Comparison of ENCODE assay signal across 14 cellular contexts in the genomic region with DNA sequence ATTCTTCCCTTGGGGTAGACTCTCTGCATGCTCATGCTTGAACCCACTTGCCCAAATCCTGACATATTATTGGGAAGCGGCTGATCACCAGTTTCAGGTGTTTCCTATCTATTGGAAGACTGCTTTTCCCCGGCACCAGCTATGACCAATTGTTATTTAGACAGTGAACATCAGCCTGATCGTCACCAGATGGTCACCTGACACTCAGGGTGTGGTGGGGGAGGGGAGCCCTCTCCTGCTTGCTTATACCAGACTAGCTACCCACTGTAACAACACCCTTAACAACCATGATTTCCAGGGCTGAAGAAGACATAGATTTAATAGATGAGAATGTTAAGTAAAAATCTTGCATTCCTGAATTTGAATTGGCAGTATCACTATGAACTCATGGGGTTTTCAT. TPM values are rescaled to one million over a fixed set of nuclear protein-coding genes. Genes with fewer than 3 reads are reported as not detected.
A peak's percentile ranks its signal among the peaks of the same experiment; 100 is the strongest.
DNase-seq lines count a peak whose midpoint lies in the region; ATAC-seq, FAIRE-seq and TF ChIP-seq lines count a peak whose summit lies in the region.
"Had no signal": no experiment of that assay in that cellular context is flagged by ENCODE, and none has a peak within 500 bp of the region (broad histone marks: within the 10 kb centered on the region; RNA-seq: fewer than 3 reads in every experiment).

No MANE protein-coding gene starts in this region.

- no peaks in the 10 kb centered on the region for H3K9me1 ChIP-seq in K562 (ENCODE audit: control insufficient read depth, insufficient read depth, low read length)

- BruUV-seq in K562 (replicated peaks; lab: Mats Ljungman, UMichigan) = no TSS peak

- H3K4me1 ChIP-seq in K562 (replicated peaks in 1 of 2; ENCODE audit: control insufficient read depth in 2 of 2, insufficient read depth in 2 of 2, low read length in 2 of 2) = no peaks in the 10 kb centered on the region
- H3K4me1 ChIP-seq in neural progenitor cell = no peaks in the 10 kb centered on the region
- H3K4me1 ChIP-seq: BLaER1, Caco-2 had no signal

- H3K9me3 ChIP-seq in K562 (replicated peaks; ENCODE audit: control insufficient read depth, insufficient read depth, low read depth, low read length) = no peaks in the 10 kb centered on the region
- H3K9me3 ChIP-seq in neural progenitor cell (ENCODE audit: low read depth) = no peaks in the 10 kb centered on the region
- H3K9me3 ChIP-seq: BLaER1, Caco-2 had no signal

- WGBS in K562 (ENCODE audit: insufficient coverage, low coverage, missing lambda C conversion rate) = 2% methylated on average over 3 of the region's 3 CpGs

- H3K27me3 Mint-ChIP-seq in neural progenitor cell (ENCODE audit: insufficient read depth, low read depth) = no peaks in the 10 kb centered on the region

- in situ Hi-C loops in K562 (cut with MboI) = no loop called here

- TF ChIP-seq EP300 in K562 (IDR thresholded peaks at IDR 0.05; ENCODE audit: low read length) = no peak

- H2AFZ ChIP-seq in K562 (ENCODE audit: low read depth, low read length) = no peak overlapping the region
- H2AFZ ChIP-seq in neural progenitor cell (replicated peaks) = peak overlapping the region; percentile 31

- H3K4me3 ChIP-seq in K562 (no peak overlapping the region), neural progenitor cell (no peak overlapping the region)
- H3K4me3 ChIP-seq: BLaER1 had no signal

- H3K27ac ChIP-seq in K562 (ENCODE audit: extremely low read depth, low read depth, low read length) (no peak overlapping the region), neural progenitor cell (no peak overlapping the region)
- H3K27ac ChIP-seq: 22Rv1, BLaER1 had no signal

- no peak for TF ChIP-seq POLR2A in K562 (conservative IDR thresholded peaks at IDR 0.05)

- H3F3A ChIP-seq in neural progenitor cell (ENCODE audit: low read depth) = no peaks in the 10 kb centered on the region

- H3K4me2 ChIP-seq in K562 (ENCODE audit: insufficient read depth, low read length) (no peak overlapping the region; the same call in 1 of the 2 replicates), neural progenitor cell (no peak overlapping the region)
- H3K4me2 ChIP-seq: BLaER1 had no signal

- H3K79me2 ChIP-seq in K562 (ENCODE audit: control insufficient read depth, insufficient read depth, low read length) (no peaks in the 10 kb centered on the region), neural progenitor cell (ENCODE audit: low read depth) (no peaks in the 10 kb centered on the region)

- H3K27ac Mint-ChIP-seq in neural progenitor cell = no peak overlapping the region
- H3K27ac Mint-ChIP-seq: CD8-positive, alpha-beta memory T cell had no signal

- POLR2A ChIA-PET in K562 (lab: Yijun Ruan, JAX) = interaction anchor here (0.8 kb wide), 1 partner anchor 1582 kb away, joined by 3 read pairs; no protein-coding TSS in a partner anchor

- TF ChIP-seq CTCF in K562 (IDR thresholded peaks at IDR 0.05 in 2 of 3, conservative IDR thresholded peaks at IDR 0.05 in 1 of 3; ENCODE audit: insufficient read depth in 2 of 3, low read depth in 1 of 3, low read length in 3 of 3) = no peak
- TF ChIP-seq CTCF in neural progenitor cell (IDR thresholded peaks at IDR 0.05) = no peak

- intact Hi-C loops in K562 (cut with micrococcal nuclease) = no loop called here

- no peaks in the 10 kb centered on the region for H3K9me3 Mint-ChIP-seq in neural progenitor cell
- H3K9me3 Mint-ChIP-seq: CD8-positive, alpha-beta memory T cell; H9 had no signal

- DNase-seq in NCI-H748 (lab: John Stamatoyannopoulos, UW; ENCODE audit: unreplicated experiment) = peak; percentile 21
- no peak for DNase-seq in NCI-H748 treated with DMSO at 0.1 percent for 48 hours (lab: John Stamatoyannopoulos, UW)
- DNase-seq in NCI-H2171 (lab: John Stamatoyannopoulos, UW) = peak; percentile 6
- peak in 1 of 4 experiments; percentile 10 for DNase-seq in K562 (ENCODE audit: extremely low read depth in 1 of 4, low spot score in 3 of 4)
- no peak for DNase-seq in neural progenitor cell (ENCODE audit: low spot score)
- DNase-seq in activated CD8-positive, alpha-beta memory T cell treated with anti-CD3 and anti-CD28 coated beads for 24 hours = no peak
- no peak for DNase-seq in GDM1 (lab: John Stamatoyannopoulos, UW)
- DNase-seq: Caco-2; CD8-positive, alpha-beta memory T cell; DND-41; H9 had no signal

- no peaks in the 10 kb centered on the region for H4K20me1 ChIP-seq in K562 (replicated peaks; ENCODE audit: control insufficient read depth, insufficient read depth, low read length)
- no peaks in the 10 kb centered on the region for H4K20me1 ChIP-seq in neural progenitor cell (ENCODE audit: low read depth)
- H4K20me1 ChIP-seq: BLaER1 had no signal

- H3K4me1 Mint-ChIP-seq in neural progenitor cell = peaks cover 3% of the 10 kb centered on the region
- H3K4me1 Mint-ChIP-seq: CD8-positive, alpha-beta memory T cell had no signal

- no peak overlapping the region for H3K4me3 Mint-ChIP-seq in neural progenitor cell
- H3K4me3 Mint-ChIP-seq: CD8-positive, alpha-beta memory T cell; H9 had no signal

- H3K36me3 Mint-ChIP-seq in neural progenitor cell = no peaks in the 10 kb centered on the region
- H3K36me3 Mint-ChIP-seq: CD8-positive, alpha-beta memory T cell had no signal

- H3K27me3 ChIP-seq in K562 (ENCODE audit: control insufficient read depth in 2 of 2, insufficient read depth in 2 of 2, low read length in 2 of 2) = no peaks in the 10 kb centered on the region; a peak in 2 of 5 replicates
- H3K27me3 ChIP-seq in neural progenitor cell = no peaks in the 10 kb centered on the region
- H3K27me3 ChIP-seq: BLaER1 had no signal

- H3K36me3 ChIP-seq in K562 (ENCODE audit: control insufficient read depth, insufficient read depth, low read length) (no peaks in the 10 kb centered on the region), neural progenitor cell (no peaks in the 10 kb centered on the region)
- H3K36me3 ChIP-seq: BLaER1 had no signal

- CTCF ChIA-PET in K562 (lab: Yijun Ruan, JAX; ENCODE audit: low intra/inter-chr PET ratio) = no interaction called here

- no peak for TF ChIP-seq RAD21 in K562 (CRISPR knock-in tag; conservative IDR thresholded peaks at IDR 0.05 in 1 of 2, IDR thresholded peaks at IDR 0.05 in 1 of 2)

- peak; percentile 62 for ATAC-seq in K562
- no peak for ATAC-seq in HG03432 (IDR thresholded peaks at IDR 0.05; ENCODE audit: unreplicated experiment)

- FAIRE-seq in K562 (lab: Jason Lieb, UNC) = no peak

- H3K9ac ChIP-seq in K562 (ENCODE audit: insufficient read depth in 1 of 2, low read depth in 2 of 2, low read length in 2 of 2) (no peak overlapping the region), neural progenitor cell (no peak overlapping the region)
- H3K9ac ChIP-seq: BLaER1 had no signal

TF ChIP-seq in K562, 482 proteins besides CTCF, POLR2A, EP300 and RAD21 (continues in another document):
- TF ChIP-seq ZMIZ1 (IDR thresholded peaks at IDR 0.05; ENCODE audit: low read depth in 2 of 2, low read length in 2 of 2) = no peak

RNA-seq across cellular contexts. Expression of gene RBM43, which starts 44.3 kb away (rescaled TPM):
- 3.7 and 6.6 TPM in 2 replicates for total RNA-seq in K562 (2011; cell fraction: chromatin; rRNA removed; ENCODE audit: low replicate concordance)
- 6.1 and 8.0 TPM in 2 replicates for total RNA-seq in K562 (2011; cell fraction: nucleolus; rRNA removed)
- 6.0 and 10.2 TPM in 2 replicates for total RNA-seq in K562 (2011; cell fraction: nucleoplasm; rRNA removed)
- 2.3 and 2.6 TPM in 2 replicates for total RNA-seq in K562 (2014; rRNA removed)
- total RNA-seq in K562 (2014; rRNA removed; fragmentation: Illumina TruSeq; extraction: Trizol) = 4.1 and 4.7 TPM in 2 replicates
- total RNA-seq in K562 (2015; rRNA removed; fragmentation: Illumina TruSeq; extraction: Trizol) = 2.9 and 3.4 TPM in 2 replicates
- 4.7 and 5.1 TPM in 2 replicates for total RNA-seq in K562 (2021)
- polyA plus RNA-seq in K562 (2011; rRNA removed) = 4.9 and 6.4 TPM in 2 replicates
- polyA plus RNA-seq in K562 (2011; cell fraction: cytosol; rRNA removed) = 1.9 and 3.4 TPM in 2 replicates
- 3.5 and 6.2 TPM in 2 replicates for polyA plus RNA-seq in K562 (2011; cell fraction: nucleus; rRNA removed)
- 3.7 and 5.1 TPM in 2 replicates for polyA plus RNA-seq in K562 (2012)
- polyA plus RNA-seq in K562 (2014; fragmentation: Illumina TruSeq; extraction: Trizol) = 6.7 and 6.9 TPM in 2 replicates
- 1 to 10 TPM; 1.3 to 1.6 TPM for polyA plus RNA-seq in K562 (2014; fragmentation: Nextera tagmentation; extraction: Ambion mirVana)
- polyA plus RNA-seq in K562 (2014; rRNA removed) = 3.8 and 4.7 TPM in 2 replicates
- polyA minus RNA-seq in K562 (2011; rRNA and poly(A)+ RNA removed) = 5.7 and 8.2 TPM in 2 replicates
- polyA minus RNA-seq in K562 (2011; cell fraction: cytosol; rRNA and poly(A)+ RNA removed) = 2.2 and 3.2 TPM in 2 replicates
- polyA minus RNA-seq in K562 (2011; cell fraction: nucleus; rRNA and poly(A)+ RNA removed) = 4.2 and 7.4 TPM in 2 replicates
- total RNA-seq in neural progenitor cell (ENCODE audit: low replicate concordance) = 1.1 and 2.0 TPM in 2 replicates

Comparison
In these comparisons a context has a peak if more than half of its experiments do, and no peak if none do; other contexts are left out.
1. DNase-seq: peak in NCI-H748 (single experiment) and NCI-H2171 (single experiment); none in NCI-H748 treated with DMSO at 0.1 percent for 48 hours (single experiment), neural progenitor cell (single experiment), activated CD8-positive, alpha-beta memory T cell treated with anti-CD3 and anti-CD28 coated beads for 24 hours (single experiment) and GDM1 (single experiment).